23 cellular contexts compared by ENCODE assay signal in genomic region chr5:55236800-55237199, GRCh38. TPM values are rescaled to one million over a fixed set of nuclear protein-coding genes. Genes with fewer than 3 reads are reported as not detected.
"Had no signal": no experiment of that assay in that cellular context is flagged by ENCODE, and none has a peak within 500 bp of the region (broad histone marks: within the 10 kb centered on the region; RNA-seq: fewer than 3 reads in every experiment).

No MANE protein-coding gene starts in this region.

- H3K9ac ChIP-seq: KMS-11 had no signal

- H3K4me3 ChIP-seq: Peyer's patch, SJSA1 had no signal

- DNase-seq: activated CD4-positive, alpha-beta T cell treated with anti-CD3 and anti-CD28 coated beads, Interleukin-2, amount 10 ng/mL, durations not matched to agents 24 days and 14 days; activated CD4-positive, alpha-beta T cell treated with anti-CD3 and anti-CD28 coated beads, Interleukin-2, amount 50 U/mL, for 48 hours; activated CD4-positive, CD25-positive, alpha-beta regulatory T cell treated with anti-CD3 and anti-CD28 coated beads, Interleukin-2, amount 50 U/mL, for 72 hours; activated gamma-delta T cell; activated naive CD4-positive, alpha-beta T cell treated with anti-CD3 and anti-CD28 coated beads for 36 hours; activated T-cell treated with anti-CD3 and anti-CD28 coated beads for 4 hours; activated T-cell treated with anti-CD3 and anti-CD28 coated beads, Interleukin-2, amount 50 U/mL, for 48 hours; amygdala; NCI-H1092; NCI-H1930; NCI-H226; NCI-H510A treated with DMSO at 0.1 percent for 48 hours; NCI-H774; NK-92 treated with Interleukin-12 subunit alpha and Interleukin-12 subunit beta, amount 100 ng/mL, for 24 hours; Peyer's patch; Right ventricle myocardium superior; T-helper 17 cell; T-helper 9 cell had no signal

- H3K36me3 ChIP-seq: Peyer's patch, SJSA1 had no signal

- H3K4me2 ChIP-seq: KMS-11 had no signal

- H3K27ac ChIP-seq: KMS-11, Peyer's patch, RWPE1, SJSA1 had no signal

- H3K9me3 ChIP-seq: Peyer's patch, SJSA1 had no signal

RNA-seq across cellular contexts. Expression of gene CCNO, which starts 3.4 kb away (rescaled TPM):
- total RNA-seq: activated CD4-positive, alpha-beta T cell treated with anti-CD3 and anti-CD28 coated beads, Interleukin-2, amount 10 ng/mL, durations not matched to agents 24 days and 14 days; activated naive CD4-positive, alpha-beta T cell treated with anti-CD3 and anti-CD28 coated beads for 36 hours; activated T-helper 17 cell treated with anti-CD3 and anti-CD28 coated beads, Interleukin-2, amount 50 U/mL, for 72 hours; Right ventricle myocardium superior; T-helper 17 cell had no signal

RNA-seq across cellular contexts. Expression of gene MCIDAS, which starts 9.7 kb away (rescaled TPM):
- total RNA-seq: activated CD4-positive, alpha-beta T cell treated with anti-CD3 and anti-CD28 coated beads, Interleukin-2, amount 10 ng/mL, durations not matched to agents 24 days and 14 days; astrocyte; Peyer's patch; Right ventricle myocardium superior; T-helper 17 cell had no signal
